Comparison of ENCODE assay signal across 27 cellular contexts in genomic region chr1:229371624-229372023, GRCh38.
"Had no signal": no experiment of that assay in that cellular context is flagged by ENCODE, and none has a peak within 500 bp of the region (broad histone marks: within the 10 kb centered on the region; RNA-seq: fewer than 3 reads in every experiment).

No MANE protein-coding gene starts in this region.

- H3K9me3 ChIP-seq: ascending aorta, esophagus muscularis mucosa, ovary, sigmoid colon, upper lobe of right lung had no signal

- DNase-seq: activated CD4-positive, alpha-beta memory T cell treated with anti-CD3 and anti-CD28 coated beads for 36 hours; activated CD4-positive, alpha-beta T cell treated with anti-CD3 and anti-CD28 coated beads, Interleukin-2, amount 10 ng/mL, durations not matched to agents 24 days and 14 days; activated CD4-positive, CD25-positive, alpha-beta regulatory T cell treated with anti-CD3 and anti-CD28 coated beads, Interleukin-2, amount 50 U/mL, for 72 hours; activated CD8-positive, alpha-beta memory T cell treated with anti-CD3 and anti-CD28 coated beads, Interleukin-2, amount 50 U/mL, for 4 hours; activated gamma-delta T cell; activated naive CD4-positive, alpha-beta T cell treated with anti-CD3 and anti-CD28 coated beads, Interleukin-2, amount 10 ng/mL, durations not matched to agents 7 days and 5 days; activated naive CD8-positive, alpha-beta T cell treated with anti-CD3 and anti-CD28 coated beads, Interleukin-2, amount 10 ng/mL, durations not matched to agents 7 days and 5 days; activated T-cell treated with anti-CD3 and anti-CD28 coated beads, Interleukin-2, amount 50 U/mL, for 1 hour; caudate nucleus; cortex of kidney; foreskin melanocyte; left cardiac atrium; midbrain; naive thymus-derived CD4-positive, alpha-beta T cell; ovary; sigmoid colon; small intestine; stimulated activated CD4-positive, alpha-beta T cell treated with anti-CD3 and anti-CD28 coated beads, Interleukin-1b, Interleukin-23, amount 100 ng/mL, for 48 hours; stimulated activated CD4-positive, alpha-beta T cell treated with anti-CD3 and anti-CD28 coated beads, Interleukin-4, amount 100 ng/mL, for 4 hours; stimulated activated CD8-positive, alpha-beta memory T cell treated with anti-CD3 and anti-CD28 coated beads, Interleukin-4, amount 100 ng/mL, for 48 hours; stimulated activated naive CD8-positive, alpha-beta T cell treated with anti-CD3 and anti-CD28 coated beads, Interleukin-15, amount 100 ng/mL, for 72 hours; substantia nigra; T-helper 2 cell; upper lobe of right lung had no signal

- H3K4me1 ChIP-seq: ascending aorta, esophagus muscularis mucosa, sigmoid colon, upper lobe of right lung had no signal

- FAIRE-seq: endothelial cell of umbilical vein, small intestine had no signal

- H3K27me3 ChIP-seq: ascending aorta, ovary, sigmoid colon, upper lobe of right lung had no signal

- H3K36me3 ChIP-seq: ascending aorta, esophagus muscularis mucosa, ovary, sigmoid colon, upper lobe of right lung had no signal

- H3K4me3 ChIP-seq: ascending aorta, esophagus muscularis mucosa, ovary, sigmoid colon, upper lobe of right lung had no signal

- H3K27ac ChIP-seq: ascending aorta, esophagus muscularis mucosa, ovary, sigmoid colon, upper lobe of right lung had no signal
